ENCODE assay signal across 24 cellular contexts in the genomic region with DNA sequence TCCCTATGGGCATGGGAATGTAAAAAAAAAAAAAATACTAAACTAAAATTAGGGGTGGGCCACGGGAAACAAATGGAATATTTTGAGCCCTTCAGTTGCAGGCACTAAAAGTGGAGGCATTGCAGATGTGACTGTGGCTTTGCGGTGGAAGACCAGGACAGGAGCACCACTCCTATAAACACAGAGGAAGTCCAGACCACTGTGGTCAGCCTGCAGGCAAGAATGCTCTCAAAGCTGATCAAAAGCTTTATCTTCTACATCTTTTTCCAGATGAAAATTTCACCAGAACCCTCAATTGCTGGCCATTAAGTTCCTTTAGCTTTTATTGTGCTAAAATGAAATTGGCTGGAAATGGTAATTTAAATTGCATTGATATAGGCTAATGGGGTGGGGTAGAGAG.
A peak's percentile ranks its signal among the peaks of the same experiment; 100 is the strongest.
DNase-seq lines count a peak whose midpoint lies in the region; ATAC-seq and TF ChIP-seq lines count a peak whose summit lies in the region.
"Had no signal": no experiment of that assay in that cellular context is flagged by ENCODE, and none has a peak within 500 bp of the region (broad histone marks: within the 10 kb centered on the region; RNA-seq: fewer than 3 reads in every experiment).

No MANE protein-coding gene starts in this region.

- intact Hi-C loops in psoas muscle (cut with DNase I) = no loop called here

- H2BK5ac ChIP-seq in mesenchymal stem cell (ENCODE audit: low read depth, low read length, poor library complexity, severe bottlenecking) = no peak overlapping the region

- H3K27me3 ChIP-seq in SK-N-SH (ENCODE audit: insufficient read depth) = no peaks in the 10 kb centered on the region; the same call in 1 of the 2 replicates
- peaks cover 29 to 71% of the 10 kb centered on the region in 2 experiments for H3K27me3 ChIP-seq in mesenchymal stem cell (ENCODE audit: control insufficient read depth in 1 of 2, insufficient read depth in 1 of 2, low read length in 2 of 2)
- peaks cover 0 to 22% (median 10%) of the 10 kb centered on the region in 3 donors for H3K27me3 ChIP-seq in psoas muscle (ENCODE audit: insufficient read depth in 3 of 3, low read length in 2 of 3)
- H3K27me3 ChIP-seq: tibial nerve had no signal

- peak overlapping the region in 1 of 2 experiments; percentile 97; a peak in 2 of 4 replicates for H3K27ac ChIP-seq in SK-N-SH (ENCODE audit: low read depth in 2 of 2, low read length in 1 of 2)
- no peak overlapping the region for H3K27ac ChIP-seq in mesenchymal stem cell (ENCODE audit: low read length, poor library complexity, severe bottlenecking)
- H3K27ac ChIP-seq in psoas muscle = no peak overlapping the region
- H3K27ac ChIP-seq: GM23248, PC-9, tibial nerve had no signal

- POLR2A ChIA-PET in SK-N-SH (lab: Yijun Ruan, JAX) = interaction anchor here (0.7 to 1.7 kb wide), 3 partner anchors 119 to 209 kb away, joined by 3 to 9 read pairs (median 7); a partner anchor contains a TSS

- 21% methylated on average over 2 of the region's 2 CpGs for WGBS in SK-N-SH (ENCODE audit: low lambda C conversion rate)
- 0% methylated on average over 2 of the region's 2 CpGs for WGBS in mesenchymal stem cell
- WGBS in psoas muscle, 3 donors = 33 to 42% (median 33%) methylated on average over 2 of the region's 2 CpGs

- no peak overlapping the region for H2BK15ac ChIP-seq in mesenchymal stem cell (ENCODE audit: low read depth, poor library complexity, severe bottlenecking)

- no peak overlapping the region for H3K23ac ChIP-seq in mesenchymal stem cell (ENCODE audit: low read length in 2 of 2)

- no peak overlapping the region for H2BK120ac ChIP-seq in mesenchymal stem cell (ENCODE audit: low read depth, low read length)

- H3K14ac ChIP-seq in mesenchymal stem cell (ENCODE audit: low read length in 2 of 2) = no peak overlapping the region

- no peak overlapping the region for H4K8ac ChIP-seq in mesenchymal stem cell (ENCODE audit: low read length)

- no peaks in the 10 kb centered on the region for H3K9me3 ChIP-seq in SK-N-SH
- peaks cover 4% of the 10 kb centered on the region for H3K9me3 ChIP-seq in mesenchymal stem cell (ENCODE audit: control insufficient read depth, low read length)
- H3K9me3 ChIP-seq in psoas muscle = no peaks in the 10 kb centered on the region
- H3K9me3 ChIP-seq: tibial nerve had no signal

- no peaks in the 10 kb centered on the region for H3K79me2 ChIP-seq in SK-N-SH (ENCODE audit: insufficient read depth)

- DNase-seq in H4 (ENCODE audit: low spot score) (peak; percentile 73), NB4 (ENCODE audit: low read depth) (peak; percentile 81), SK-N-SH (peak; percentile 84), mesenchymal stem cell (peak; percentile 82), psoas muscle (no peak), OCI-M2 (lab: John Stamatoyannopoulos, UW; ENCODE audit: unreplicated experiment) (no peak)
- no peak for DNase-seq in activated CD8-positive, alpha-beta memory T cell treated with anti-CD3 and anti-CD28 coated beads, Interleukin-2, amount 50 U/mL, for 4 hours
- DNase-seq: activated CD4-positive, alpha-beta T cell treated with anti-CD3 and anti-CD28 coated beads, Interleukin-2, amount 50 U/mL, for 48 hours; activated CD8-positive, alpha-beta memory T cell treated with anti-CD3 and anti-CD28 coated beads, Interleukin-2, amount 50 U/mL, for 48 hours; dermis blood vessel endothelial cell; GM23248; NCI-H1105; NCI-H1930; NCI-H226; NCI-H748 treated with DMSO at 0.1 percent for 48 hours; PC-9; SHP77; stimulated activated CD8-positive, alpha-beta memory T cell treated with anti-CD3 and anti-CD28 coated beads, Interleukin-4, amount 100 ng/mL, for 48 hours; T-helper 17 cell had no signal

- peak in 1 of 2 experiments; percentile 95; a peak in 2 of 4 replicates for TF ChIP-seq EP300 in SK-N-SH (IDR thresholded peaks at IDR 0.05; ENCODE audit: borderline replicate concordance in 1 of 2, low read depth in 1 of 2, low read length in 1 of 2)

- no peak overlapping the region for H4K91ac ChIP-seq in mesenchymal stem cell (ENCODE audit: low read length)

- H3F3A ChIP-seq in SK-N-SH (replicated peaks; ENCODE audit: insufficient read depth) = no peaks in the 10 kb centered on the region

- H3K9ac ChIP-seq in SK-N-SH (no peak overlapping the region), mesenchymal stem cell (ENCODE audit: low read length) (no peak overlapping the region)
- H3K9ac ChIP-seq: GM23248 had no signal

- no peaks in the 10 kb centered on the region for H3K9me2 ChIP-seq in SK-N-SH

- H3K4me1 ChIP-seq in SK-N-SH (ENCODE audit: control insufficient read depth in 1 of 2, insufficient read depth in 2 of 2, low read depth in 1 of 2, low read length in 1 of 2) (peaks cover 0 to 41% of the 10 kb centered on the region in 2 experiments; a peak in 2 of 4 replicates), mesenchymal stem cell (ENCODE audit: control insufficient read depth, insufficient read depth, low read depth, low read length) (peaks cover 4% of the 10 kb centered on the region), psoas muscle (no peaks in the 10 kb centered on the region)
- H3K4me1 ChIP-seq: tibial nerve had no signal

- H3K4me3 ChIP-seq in NB4 (ENCODE audit: low read depth, low read length) (no peak overlapping the region), SK-N-SH (ENCODE audit: low read depth in 2 of 2, low read length in 1 of 2) (no peak overlapping the region), mesenchymal stem cell (ENCODE audit: insufficient read depth in 1 of 2, low read depth in 1 of 2, low read length in 2 of 2) (no peak overlapping the region), psoas muscle (no peak overlapping the region)
- H3K4me3 ChIP-seq: GM23248, PC-9, tibial nerve had no signal

- H3K4ac ChIP-seq in mesenchymal stem cell (ENCODE audit: low read depth in 1 of 2, low read length in 2 of 2) = no peak overlapping the region

- no peak overlapping the region for H3K18ac ChIP-seq in mesenchymal stem cell (ENCODE audit: low read depth in 1 of 2, low read length in 2 of 2)

- H2BK12ac ChIP-seq in mesenchymal stem cell (ENCODE audit: low read length in 2 of 2) = no peak overlapping the region

- TF ChIP-seq CTCF in NB4 (IDR thresholded peaks at IDR 0.05; ENCODE audit: low read depth, low read length) = no peak
- TF ChIP-seq CTCF in SK-N-SH (IDR thresholded peaks at IDR 0.05) = no peak
- TF ChIP-seq CTCF in psoas muscle (IDR thresholded peaks at IDR 0.05) = no peak

- H2AFZ ChIP-seq in SK-N-SH (ENCODE audit: low read depth) (no peak overlapping the region), mesenchymal stem cell (ENCODE audit: low read depth, low read length) (no peak overlapping the region)
- H2AFZ ChIP-seq: GM23248, PC-9 had no signal

- CTCF ChIA-PET in SK-N-SH (lab: Yijun Ruan, JAX) = interaction anchor here (0.9 to 2.3 kb wide), 5 partner anchors 10 to 608 kb away, joined by 3 to 20 read pairs (median 4); no protein-coding TSS in a partner anchor

- H3K79me1 ChIP-seq in mesenchymal stem cell (replicated peaks; ENCODE audit: low read length, poor library complexity, severe bottlenecking) = no peaks in the 10 kb centered on the region

- H2AK5ac ChIP-seq in mesenchymal stem cell (ENCODE audit: low read length, severe bottlenecking) = no peak overlapping the region

- TF ChIP-seq POLR2A in NB4 (IDR thresholded peaks at IDR 0.05; ENCODE audit: extremely low read depth, insufficient read length) = no peak

- peak; percentile 32 for TF ChIP-seq RAD21 in SK-N-SH (IDR thresholded peaks at IDR 0.05; ENCODE audit: low read length)

- H3K4me2 ChIP-seq in SK-N-SH = no peak overlapping the region
- no peak overlapping the region for H3K4me2 ChIP-seq in mesenchymal stem cell (ENCODE audit: low read length, poor library complexity, severe bottlenecking)
- H3K4me2 ChIP-seq: PC-9 had no signal

- H3K36me3 ChIP-seq in SK-N-SH (replicated peaks in 1 of 2; ENCODE audit: control insufficient read depth in 1 of 2, insufficient read depth in 2 of 2, low read length in 1 of 2) = no peaks in the 10 kb centered on the region
- no peaks in the 10 kb centered on the region for H3K36me3 ChIP-seq in mesenchymal stem cell (ENCODE audit: control insufficient read depth in 1 of 2, insufficient read depth in 2 of 2, low read depth in 1 of 2, low read length in 2 of 2)
- no peaks in the 10 kb centered on the region for H3K36me3 ChIP-seq in psoas muscle (ENCODE audit: insufficient read depth in 1 of 2, low read depth in 1 of 2)
- H3K36me3 ChIP-seq: tibial nerve had no signal

- ATAC-seq in GM19397 (IDR thresholded peaks at IDR 0.05; ENCODE audit: unreplicated experiment) (no peak), psoas muscle (no peak)
- ATAC-seq: activated naive CD4-positive, alpha-beta T cell treated with anti-CD3 and anti-CD28 coated beads, Interleukin-2, amount 50 U/mL, for 72 hours; activated T-helper 17 cell treated with anti-CD3 and anti-CD28 coated beads, Interleukin-2, amount 50 U/mL, for 72 hours; T-helper 17 cell; WTC11 had no signal

- no peaks in the 10 kb centered on the region for H4K20me1 ChIP-seq in SK-N-SH (ENCODE audit: insufficient read depth)

TF ChIP-seq in SK-N-SH, 30 proteins besides CTCF, POLR2A, EP300 and RAD21 (continues in another document):
- peak; percentile 80 for TF ChIP-seq FOXJ3 (CRISPR knock-in tag; IDR thresholded peaks at IDR 0.05)
- peak; percentile 85 for TF ChIP-seq CHD2 (IDR thresholded peaks at IDR 0.05; ENCODE audit: low read length, partially characterized antibody)
- TF ChIP-seq EZH2phosphoT487 (IDR thresholded peaks at IDR 0.05; ENCODE audit: borderline replicate concordance, low read depth) = no peak
- TF ChIP-seq POLR2AphosphoS5 (IDR thresholded peaks at IDR 0.05; ENCODE audit: low read depth, low read length) = peak; percentile 30; the same call in 1 of the 2 replicates
- TF ChIP-seq TEAD4 (IDR thresholded peaks at IDR 0.05; ENCODE audit: borderline replicate concordance, insufficient read depth) = peak; percentile 45; the same call in 1 of the 2 replicates
- peak; percentile 96 for TF ChIP-seq RCOR1 (IDR thresholded peaks at IDR 0.05; ENCODE audit: low read length)
- peak; percentile 77 for TF ChIP-seq TCF12 (IDR thresholded peaks at IDR 0.05)
- TF ChIP-seq GATA2 (CRISPR knock-in tag; IDR thresholded peaks at IDR 0.05) = peak; percentile 97

Comparison
In these comparisons a context has a peak if more than half of its experiments do, and no peak if none do; other contexts are left out.
1. DNase-seq: peak in H4 (single experiment), NB4 (single experiment), SK-N-SH (single experiment) and mesenchymal stem cell (single experiment); none in activated CD8-positive, alpha-beta memory T cell treated with anti-CD3 and anti-CD28 coated beads, Interleukin-2, amount 50 U/mL, for 4 hours (single experiment), psoas muscle (0 of 2) and OCI-M2 (single experiment).